ENCODE assay signal across 1 cellular context in the genomic region with DNA sequence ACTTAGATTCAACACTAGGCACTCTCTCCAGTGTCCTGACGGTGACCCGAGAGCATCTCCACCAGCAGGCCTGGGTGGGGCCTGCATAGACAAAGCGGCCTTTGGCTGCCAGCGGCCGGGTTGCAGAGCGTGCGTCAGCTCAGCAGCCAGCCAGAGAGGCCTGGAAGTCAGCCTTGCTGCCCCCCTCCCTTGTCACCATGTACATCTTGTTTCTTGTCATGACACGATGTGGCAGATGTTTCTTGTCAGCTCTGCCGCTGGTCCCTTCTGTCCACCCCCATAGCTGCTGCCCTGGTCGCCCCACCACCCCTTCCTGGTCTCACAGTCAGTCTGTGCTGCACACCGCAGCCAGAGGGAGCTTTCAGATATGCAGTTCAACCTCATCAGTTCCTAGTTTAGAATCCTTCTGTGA.
TF ChIP-seq lines count a peak whose summit lies in the region.

No MANE protein-coding gene starts in this region.

TF ChIP-seq in SK-N-SH treated with all-trans-retinoic acid at 6 μM for 48 hours, 23 proteins besides CTCF, POLR2A, EP300 and RAD21 (continued from another document):
- TF ChIP-seq, protein P1, sequence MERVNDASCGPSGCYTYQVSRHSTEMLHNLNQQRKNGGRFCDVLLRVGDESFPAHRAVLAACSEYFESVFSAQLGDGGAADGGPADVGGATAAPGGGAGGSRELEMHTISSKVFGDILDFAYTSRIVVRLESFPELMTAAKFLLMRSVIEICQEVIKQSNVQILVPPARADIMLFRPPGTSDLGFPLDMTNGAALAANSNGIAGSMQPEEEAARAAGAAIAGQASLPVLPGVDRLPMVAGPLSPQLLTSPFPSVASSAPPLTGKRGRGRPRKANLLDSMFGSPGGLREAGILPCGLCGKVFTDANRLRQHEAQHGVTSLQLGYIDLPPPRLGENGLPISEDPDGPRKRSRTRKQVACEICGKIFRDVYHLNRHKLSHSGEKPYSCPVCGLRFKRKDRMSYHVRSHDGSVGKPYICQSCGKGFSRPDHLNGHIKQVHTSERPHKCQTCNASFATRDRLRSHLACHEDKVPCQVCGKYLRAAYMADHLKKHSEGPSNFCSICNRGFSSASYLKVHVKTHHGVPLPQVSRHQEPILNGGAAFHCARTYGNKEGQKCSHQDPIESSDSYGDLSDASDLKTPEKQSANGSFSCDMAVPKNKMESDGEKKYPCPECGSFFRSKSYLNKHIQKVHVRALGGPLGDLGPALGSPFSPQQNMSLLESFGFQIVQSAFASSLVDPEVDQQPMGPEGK (CRISPR knock-in tag; IDR thresholded peaks at IDR 0.05; ENCODE audit: borderline replicate concordance): no peak
- TF ChIP-seq ZC3H10 (CRISPR knock-in tag; IDR thresholded peaks at IDR 0.05): no peak
- no peak for TF ChIP-seq SNAI2 (CRISPR knock-in tag; IDR thresholded peaks at IDR 0.05)
- no peak for TF ChIP-seq TOX (CRISPR knock-in tag; IDR thresholded peaks at IDR 0.05; ENCODE audit: borderline replicate concordance)
- TF ChIP-seq ISL1 (CRISPR knock-in tag; IDR thresholded peaks at IDR 0.05): no peak
- TF ChIP-seq ESRRG (CRISPR knock-in tag; IDR thresholded peaks at IDR 0.05): no peak
- TF ChIP-seq GLIS3 (CRISPR knock-in tag; IDR thresholded peaks at IDR 0.05): no peak
- TF ChIP-seq ZNF8 (CRISPR knock-in tag; IDR thresholded peaks at IDR 0.05): no peak
- TF ChIP-seq ARNTL (CRISPR knock-in tag; IDR thresholded peaks at IDR 0.05; ENCODE audit: borderline replicate concordance, low read depth): no peak
- TF ChIP-seq OSR1 (CRISPR knock-in tag; IDR thresholded peaks at IDR 0.05): no peak
TF ChIP-seq in SK-N-SH treated with all-trans-retinoic acid at 6 μM for 48 hours: peak in this region for 0.
